ENCODE assay signal across 8 cellular contexts in genomic region chr4:174284181-174284886, GRCh38.
DNase-seq lines count a peak whose midpoint lies in the region; ATAC-seq and TF ChIP-seq lines count a peak whose summit lies in the region.

No MANE protein-coding gene starts in this region.

- ATAC-seq in HG02885 (IDR thresholded peaks at IDR 0.05; ENCODE audit: poor library complexity, unreplicated experiment): peak; percentile 18

- peak overlapping the region; percentile 100 for H3K27ac Mint-ChIP-seq in activated naive CD4-positive, alpha-beta T cell treated with anti-CD3 and anti-CD28 coated beads, Interleukin-2, amount 10 ng/mL, durations not matched to agents 7 days and 5 days

- CTCF ChIA-PET in activated naive CD4-positive, alpha-beta T cell treated with anti-CD3 and anti-CD28 coated beads, Interleukin-2, amount 10 ng/mL, durations not matched to agents 7 days and 5 days (lab: Charles Lee): interaction anchor here (1.1 to 1.5 kb wide), 3 partner anchors 34 to 64 kb away, joined by 3 to 4 read pairs (median 3); no protein-coding TSS in a partner anchor

- H3K36me3 Mint-ChIP-seq in activated naive CD4-positive, alpha-beta T cell treated with anti-CD3 and anti-CD28 coated beads, Interleukin-2, amount 10 ng/mL, durations not matched to agents 7 days and 5 days: peaks cover 14% of the 10 kb centered on the region

- peak overlapping the region; percentile 99 for H3K4me3 Mint-ChIP-seq in activated naive CD4-positive, alpha-beta T cell treated with anti-CD3 and anti-CD28 coated beads, Interleukin-2, amount 10 ng/mL, durations not matched to agents 7 days and 5 days

- H3K27me3 Mint-ChIP-seq in activated naive CD4-positive, alpha-beta T cell treated with anti-CD3 and anti-CD28 coated beads, Interleukin-2, amount 10 ng/mL, durations not matched to agents 7 days and 5 days: no peaks in the 10 kb centered on the region

- H3K4me1 Mint-ChIP-seq in activated naive CD4-positive, alpha-beta T cell treated with anti-CD3 and anti-CD28 coated beads, Interleukin-2, amount 10 ng/mL, durations not matched to agents 7 days and 5 days: peaks cover 60% of the 10 kb centered on the region

- TF ChIP-seq CTCF in cardiac fibroblast (IDR thresholded peaks at IDR 0.05; ENCODE audit: low read depth, low read length): no peak

- peak overlapping the region; percentile 85 to 91 for H3K4me3 ChIP-seq in cardiac fibroblast (replicated peaks in 1 of 2; ENCODE audit: low read depth in 2 of 2, low read length in 2 of 2)

- no peak for DNase-seq in activated naive CD4-positive, alpha-beta T cell treated with anti-CD3 and anti-CD28 coated beads, Interleukin-2, amount 10 ng/mL, durations not matched to agents 7 days and 5 days
- no peak for DNase-seq in activated naive CD4-positive, alpha-beta T cell (lab: John Stamatoyannopoulos, UW)
- peak; percentile 71 for DNase-seq in NCI-H69 (lab: John Stamatoyannopoulos, UW)
- peak; percentile 71 to 72 for DNase-seq in cardiac fibroblast (ENCODE audit: low read depth in 2 of 2)
- peak; percentile 22 for DNase-seq in left kidney (ENCODE audit: low read depth, low spot score)
- DNase-seq in substantia nigra (lab: John Stamatoyannopoulos, UW): no peak
- DNase-seq in activated gamma-delta T cell (lab: John Stamatoyannopoulos, UW): no peak

- no peaks in the 10 kb centered on the region for H3K9me3 Mint-ChIP-seq in activated naive CD4-positive, alpha-beta T cell treated with anti-CD3 and anti-CD28 coated beads, Interleukin-2, amount 10 ng/mL, durations not matched to agents 7 days and 5 days

- H3K27ac ChIP-seq in substantia nigra (ENCODE audit: low read depth, low read length, poor library complexity, severe bottlenecking): peak overlapping the region; percentile 98

Comparison
In these comparisons a context has a peak if more than half of its experiments do, and no peak if none do; other contexts are left out.
1. DNase-seq: peak in NCI-H69 (single experiment), cardiac fibroblast (2 of 2) and left kidney (single experiment); none in activated naive CD4-positive, alpha-beta T cell treated with anti-CD3 and anti-CD28 coated beads, Interleukin-2, amount 10 ng/mL, durations not matched to agents 7 days and 5 days (single experiment), activated naive CD4-positive, alpha-beta T cell (0 of 4), substantia nigra (0 of 49) and activated gamma-delta T cell (single experiment).